In genomic region chr4:11506194-11506593, GRCh38 we compare ENCODE assay signal across 11 cellular contexts.
"Had no signal": no experiment of that assay in that cellular context is flagged by ENCODE, and none has a peak within 500 bp of the region (broad histone marks: within the 10 kb centered on the region; RNA-seq: fewer than 3 reads in every experiment).

No MANE protein-coding gene starts in this region.

- H3K27ac ChIP-seq: lower lobe of right lung, right atrium auricular region, thoracic aorta had no signal

- ATAC-seq: WTC11 had no signal

- DNase-seq: activated CD8-positive, alpha-beta memory T cell treated with anti-CD3 and anti-CD28 coated beads, Interleukin-2, amount 10 ng/mL, durations not matched to agents 7 days and 5 days; amniotic stem cell; heart right ventricle; immature natural killer cell; left cardiac atrium; lower lobe of right lung had no signal

- H3K4me1 ChIP-seq: lower lobe of right lung had no signal

- FAIRE-seq: colon, TTC549 had no signal

- H3K27me3 ChIP-seq: heart right ventricle, right atrium auricular region had no signal

- H3K4me3 ChIP-seq: heart right ventricle, lower lobe of right lung, right atrium auricular region, thoracic aorta had no signal

- H3K36me3 ChIP-seq: heart right ventricle, lower lobe of right lung, right atrium auricular region, thoracic aorta had no signal

- H3K9me3 ChIP-seq: heart right ventricle, lower lobe of right lung, right atrium auricular region, thoracic aorta had no signal
